12 cellular contexts compared by ENCODE assay signal in genomic region chrX:71285929-71286328, GRCh38. TPM values are rescaled to one million over a fixed set of nuclear protein-coding genes. Genes with fewer than 3 reads are reported as not detected.
DNase-seq lines count a peak whose midpoint lies in the region; ATAC-seq, FAIRE-seq and TF ChIP-seq lines count a peak whose summit lies in the region.
"Had no signal": no experiment of that assay in that cellular context is flagged by ENCODE, and none has a peak within 500 bp of the region (broad histone marks: within the 10 kb centered on the region; RNA-seq: fewer than 3 reads in every experiment).

No MANE protein-coding gene starts in this region.

- peaks cover 13% of the 10 kb centered on the region for H4K20me1 ChIP-seq in OCI-LY7 (ENCODE audit: insufficient read depth, low read length)
- peaks cover 5% of the 10 kb centered on the region in 2 experiments for H4K20me1 ChIP-seq in H1 (replicated peaks in 1 of 2; ENCODE audit: control insufficient read depth in 1 of 2, insufficient read depth in 2 of 2, low read length in 2 of 2)
- peaks cover 9% of the 10 kb centered on the region for H4K20me1 ChIP-seq in osteoblast (ENCODE audit: insufficient read depth, low read length)

- no peak overlapping the region for H3K18ac ChIP-seq in H1 (ENCODE audit: extremely low read depth, low read length)

- no peak for TF ChIP-seq CTCF in GM12864 (IDR thresholded peaks at IDR 0.05; ENCODE audit: low read depth, low read length, missing control alignments)
- no peak for TF ChIP-seq CTCF in OCI-LY7 (conservative IDR thresholded peaks at IDR 0.05; ENCODE audit: low read length)
- TF ChIP-seq CTCF in H1 (IDR thresholded peaks at IDR 0.05; ENCODE audit: control extremely low read depth in 1 of 3, insufficient read depth in 1 of 3, low read depth in 1 of 3, low read length in 3 of 3), result no peak
- no peak for TF ChIP-seq CTCF in osteoblast (IDR thresholded peaks at IDR 0.05; ENCODE audit: extremely low read depth, low read depth, low read length)

- H3K9ac ChIP-seq in H1 (replicated peaks in 1 of 4; ENCODE audit: extremely low read depth in 1 of 4, low read depth in 3 of 4, low read length in 3 of 4), result peak overlapping the region in 1 of 4 experiments; percentile 34; a peak in 1 of 7 replicates

- H3K27ac ChIP-seq in OCI-LY7 (ENCODE audit: low read depth, low read length, poor library complexity, severe bottlenecking), result no peak overlapping the region
- no peak overlapping the region for H3K27ac ChIP-seq in H1 (ENCODE audit: low read depth, low read length)
- H3K27ac ChIP-seq in osteoblast (ENCODE audit: low read depth, low read length), result no peak overlapping the region
- H3K27ac ChIP-seq: adrenal gland had no signal

- H3K4me1 ChIP-seq in OCI-LY7 (ENCODE audit: insufficient read depth, low read length, poor library complexity, severe bottlenecking) (peaks cover 24% of the 10 kb centered on the region), H1 (replicated peaks in 1 of 4; ENCODE audit: control insufficient read depth in 3 of 4, insufficient read depth in 4 of 4, low read length in 3 of 4) (peaks cover 0 to 5% (median 3%) of the 10 kb centered on the region in 4 experiments; a peak in 3 of 7 replicates), osteoblast (ENCODE audit: insufficient read depth, low read length) (peaks cover 12% of the 10 kb centered on the region)

- H3K9me3 ChIP-seq in OCI-LY7 (ENCODE audit: low read length) (no peaks in the 10 kb centered on the region), H1 (ENCODE audit: insufficient read depth in 2 of 2, low read depth in 1 of 2, low read length in 1 of 2) (no peaks in the 10 kb centered on the region; a peak in 1 of 4 replicates), osteoblast (ENCODE audit: low read depth, low read length) (no peaks in the 10 kb centered on the region)
- H3K9me3 ChIP-seq: adrenal gland had no signal

- H3K23me2 ChIP-seq in H1 (ENCODE audit: low read depth, low read length), result peaks cover 3% of the 10 kb centered on the region; the same call in 1 of the 2 replicates

- H4K8ac ChIP-seq in H1 (ENCODE audit: extremely low read depth, insufficient read depth, low read length), result no peak overlapping the region

- H2BK5ac ChIP-seq in H1 (ENCODE audit: low read depth, low read length), result no peak overlapping the region

- BruUV-seq in OCI-LY7 (replicated peaks; lab: Mats Ljungman, UMichigan), result no TSS peak

- H3K36me3 ChIP-seq in OCI-LY7 (ENCODE audit: insufficient read depth, low read length) (peaks cover 57% of the 10 kb centered on the region), H1 (ENCODE audit: control insufficient read depth in 2 of 4, insufficient read depth in 4 of 4, low read length in 3 of 4) (peaks cover 3 to 47% (median 5%) of the 10 kb centered on the region in 4 experiments; a peak in 7 of 8 replicates), osteoblast (ENCODE audit: insufficient read depth, low read length) (peaks cover 11% of the 10 kb centered on the region)

- no peak overlapping the region for H3K14ac ChIP-seq in H1 (ENCODE audit: insufficient read length)

- no peak for TF ChIP-seq RAD21 in H1 (IDR thresholded peaks at IDR 0.05 in 1 of 2, conservative IDR thresholded peaks at IDR 0.05 in 1 of 2; ENCODE audit: low read depth in 2 of 2, low read length in 2 of 2)

- H3K4me2 ChIP-seq in OCI-LY7 (ENCODE audit: low read length) (peak overlapping the region; percentile 98), H1 (ENCODE audit: insufficient read depth in 1 of 2, low read depth in 2 of 2, low read length in 2 of 2) (peak overlapping the region; percentile 72 to 79), osteoblast (ENCODE audit: insufficient read depth, low read length) (peak overlapping the region; percentile 91)

- DNase-seq in GM12864 (ENCODE audit: low read depth) (no peak), OCI-LY7 (ENCODE audit: low spot score) (no peak), H1 (ENCODE audit: low read depth in 1 of 2, low spot score in 2 of 2) (no peak), osteoblast (ENCODE audit: insufficient read length, low spot score, missing footprints) (no peak), inferior parietal cortex (ENCODE audit: extremely low spot score) (no peak), germinal center (ENCODE audit: low spot score) (no peak)
- no peak for DNase-seq in stimulated activated CD8-positive, alpha-beta memory T cell treated with anti-CD3 and anti-CD28 coated beads, Interleukin-4, amount 100 ng/mL, for 48 hours
- DNase-seq: adrenal gland, GOT3, islet precursor cell had no signal

- no peak overlapping the region for H2BK120ac ChIP-seq in H1 (replicated peaks; ENCODE audit: low read depth, low read length)

- H4K5ac ChIP-seq in H1 (ENCODE audit: insufficient read length, low read depth, low read length), result no peak overlapping the region

- H3K27me3 ChIP-seq in H1 (replicated peaks in 1 of 4; ENCODE audit: control insufficient read depth in 3 of 4, extremely low read depth in 1 of 4, insufficient read depth in 3 of 4, low read length in 3 of 4) (no peaks in the 10 kb centered on the region), osteoblast (ENCODE audit: insufficient read depth, low read length) (no peaks in the 10 kb centered on the region)
- H3K27me3 ChIP-seq: adrenal gland had no signal

- no peak overlapping the region for H2BK12ac ChIP-seq in H1 (ENCODE audit: low read depth, low read length)

- H2BK15ac ChIP-seq in H1 (ENCODE audit: low read length), result no peak overlapping the region

- H2AK5ac ChIP-seq in H1 (ENCODE audit: low read depth, low read length), result no peak overlapping the region

- TF ChIP-seq POLR2A in H1 (IDR thresholded peaks at IDR 0.05; ENCODE audit: control extremely low read depth in 1 of 2, low read depth in 2 of 2, low read length in 2 of 2), result no peak

- no peak overlapping the region for H3K4ac ChIP-seq in H1 (replicated peaks; ENCODE audit: insufficient read length, low read depth, low read length)

- no peak overlapping the region for H3K23ac ChIP-seq in H1 (ENCODE audit: insufficient read length)

- peak overlapping the region; percentile 94; the same call in 1 of the 2 replicates for H3K4me3 ChIP-seq in GM12864 (ENCODE audit: low read depth, low read length)
- H3K4me3 ChIP-seq in OCI-LY7 (ENCODE audit: low read depth, low read length, poor library complexity, severe bottlenecking), result peak overlapping the region; percentile 99
- H3K4me3 ChIP-seq in H1 (ENCODE audit: extremely low read depth in 1 of 4, insufficient read depth in 2 of 4, low read depth in 3 of 4, low read length in 4 of 4), result peak overlapping the region in 3 of 4 experiments; percentile 86 to 99 (median 87); a peak in 6 of 8 replicates
- H3K4me3 ChIP-seq in osteoblast (ENCODE audit: insufficient read depth, low read length), result peak overlapping the region; percentile 86

- no peak for TF ChIP-seq EP300 in H1 (IDR thresholded peaks at IDR 0.05; ENCODE audit: borderline replicate concordance in 1 of 2, low read depth in 2 of 2, low read length in 2 of 2)

- H3K79me2 ChIP-seq in OCI-LY7 (ENCODE audit: insufficient read depth, low read depth, low read length) (peaks cover 75% of the 10 kb centered on the region), H1 (ENCODE audit: control insufficient read depth in 1 of 2, insufficient read depth in 2 of 2, low read length in 2 of 2) (peaks cover 22 to 71% of the 10 kb centered on the region in 2 experiments), osteoblast (ENCODE audit: insufficient read depth, low read length) (peaks cover 61% of the 10 kb centered on the region)

- no peak overlapping the region for H2AFZ ChIP-seq in OCI-LY7 (ENCODE audit: low read length)
- no peak overlapping the region for H2AFZ ChIP-seq in H1 (ENCODE audit: low read length)
- no peak overlapping the region for H2AFZ ChIP-seq in osteoblast (ENCODE audit: low read length)

- H2BK20ac ChIP-seq in H1 (ENCODE audit: low read length), result no peak overlapping the region

- no peak overlapping the region for H3K56ac ChIP-seq in H1 (replicated peaks; ENCODE audit: insufficient read length, low read depth, low read length)

- no peak overlapping the region for H4K91ac ChIP-seq in H1 (replicated peaks; ENCODE audit: insufficient read length, low read length)

- intact Hi-C loops in OCI-LY7 (cut with micrococcal nuclease; ENCODE audit: unreplicated experiment), result loop anchor here (10.0 kb wide), 2 partner anchors 171 to 259 kb away; partner anchors contain the start of genes IL2RG and MED12

- no peaks in the 10 kb centered on the region for H3K9me2 ChIP-seq in OCI-LY7 (ENCODE audit: insufficient read depth, low read length)

- CTCF ChIA-PET in OCI-LY7 (lab: Charles Lee; ENCODE audit: unreplicated experiment) (no interaction called here), H1 (lab: Charles Lee; ENCODE audit: partially characterized antibody) (no interaction called here)

- POLR2A ChIA-PET in OCI-LY7 (lab: Charles Lee), result no interaction called here
- POLR2A ChIA-PET in H1 (lab: Charles Lee; ENCODE audit: partially characterized antibody), result interaction anchor here (1.0 to 13.5 kb wide), 2 partner anchors 15 to 31 kb away, joined by 4 to 215 read pairs; partner anchors contain the start of gene ITGB1BP2

- no peaks in the 10 kb centered on the region for H3K79me1 ChIP-seq in H1 (ENCODE audit: low read depth, low read length)

- no peak for ATAC-seq in GM19455 (IDR thresholded peaks at IDR 0.05; ENCODE audit: unreplicated experiment)
- ATAC-seq: Right ventricle myocardium inferior had no signal

- FAIRE-seq in H1 (lab: Jason Lieb, UNC), result no peak

RNA-seq across cellular contexts. Expression of gene NONO, which starts 2.5 kb away (rescaled TPM):
- total RNA-seq in OCI-LY7 (2014; rRNA removed; shearing (Covaris generic)), result 379 and 508 TPM in 2 replicates
- total RNA-seq in OCI-LY7 (2022) (488 and 532 TPM in 2 replicates), osteoblast (443 and 478 TPM in 2 replicates)
- 728 and 778 TPM in 2 replicates for total RNA-seq in H1 (2021; fragmentation: NEBNext Ultra II Directional; extraction: Animal tissue kit (Norgen Biotek cat#: 25700))
- 641 and 784 TPM in 2 replicates for polyA plus RNA-seq in H1 (2011; rRNA removed)
- polyA plus RNA-seq in H1 (2011; cell fraction: cytosol; rRNA removed), result 440 TPM
- 1,046 TPM for polyA plus RNA-seq in H1 (2011; cell fraction: nucleus; rRNA removed)
- 700 to 786 TPM (median 753 TPM) in 4 replicates for polyA plus RNA-seq in H1 (2012, experiment 1 of 2)
- 178 TPM for polyA plus RNA-seq in H1 (2012, experiment 2 of 2)
- 489 TPM for polyA plus RNA-seq in H1 (2013, experiment 1 of 2)
- polyA plus RNA-seq in H1 (2013, experiment 2 of 2), result 459 TPM
- 670 and 754 TPM in 2 replicates for polyA minus RNA-seq in H1 (2011; rRNA and poly(A)+ RNA removed)
- 360 TPM for polyA minus RNA-seq in H1 (2011; cell fraction: cytosol; rRNA and poly(A)+ RNA removed)
- 353 TPM for polyA minus RNA-seq in H1 (2011; cell fraction: nucleus; rRNA and poly(A)+ RNA removed)

RNA-seq across cellular contexts. Expression of gene ITGB1BP2, which starts 15.6 kb away (rescaled TPM):
- total RNA-seq in OCI-LY7 (2014; rRNA removed; shearing (Covaris generic)), result 7.8 and 8.8 TPM in 2 replicates
- total RNA-seq in OCI-LY7 (2022) (7.5 and 8.9 TPM in 2 replicates), osteoblast (1.1 and 1.5 TPM in 2 replicates)
- 5.1 and 5.2 TPM in 2 replicates for total RNA-seq in H1 (2021; fragmentation: NEBNext Ultra II Directional; extraction: Animal tissue kit (Norgen Biotek cat#: 25700))
- polyA plus RNA-seq in H1 (2011; rRNA removed), result 2.6 and 2.9 TPM in 2 replicates
- polyA plus RNA-seq in H1 (2011; cell fraction: cytosol; rRNA removed), result 4.1 TPM
- 19.1 TPM for polyA plus RNA-seq in H1 (2011; cell fraction: nucleus; rRNA removed)
- 3.9 to 6.2 TPM (median 4.3 TPM) in 4 replicates for polyA plus RNA-seq in H1 (2012, experiment 1 of 2)
- 0.56 TPM for polyA plus RNA-seq in H1 (2012, experiment 2 of 2)
- polyA plus RNA-seq in H1 (2013, experiment 1 of 2), result 1.5 TPM
- polyA plus RNA-seq in H1 (2013, experiment 2 of 2), result 1.5 TPM
- 7.8 and 9.5 TPM in 2 replicates for polyA minus RNA-seq in H1 (2011; rRNA and poly(A)+ RNA removed)
- 1.3 TPM for polyA minus RNA-seq in H1 (2011; cell fraction: cytosol; rRNA and poly(A)+ RNA removed)
- 12.3 TPM for polyA minus RNA-seq in H1 (2011; cell fraction: nucleus; rRNA and poly(A)+ RNA removed)

RNA-seq across cellular contexts. Expression of gene ZMYM3, which starts 32.0 kb away (rescaled TPM):
- 21.8 and 23.8 TPM in 2 replicates for total RNA-seq in OCI-LY7 (2014; rRNA removed; shearing (Covaris generic))
- 40.3 and 41.4 TPM in 2 replicates for total RNA-seq in OCI-LY7 (2022)
- total RNA-seq in H1 (2021; fragmentation: NEBNext Ultra II Directional; extraction: Animal tissue kit (Norgen Biotek cat#: 25700)), result 82.0 and 86.4 TPM in 2 replicates
- polyA plus RNA-seq in H1 (2011; rRNA removed), result 56.7 and 79.2 TPM in 2 replicates
- polyA plus RNA-seq in H1 (2011; cell fraction: cytosol; rRNA removed), result 55.3 TPM
- polyA plus RNA-seq in H1 (2011; cell fraction: nucleus; rRNA removed), result 179 TPM
- 64.8 to 71.3 TPM (median 70.1 TPM) in 4 replicates for polyA plus RNA-seq in H1 (2012, experiment 1 of 2)
- polyA plus RNA-seq in H1 (2012, experiment 2 of 2), result 54.6 TPM
- 42.3 TPM for polyA plus RNA-seq in H1 (2013, experiment 1 of 2)
- 36.4 TPM for polyA plus RNA-seq in H1 (2013, experiment 2 of 2)
- polyA minus RNA-seq in H1 (2011; rRNA and poly(A)+ RNA removed), result 105 and 113 TPM in 2 replicates
- 68.3 TPM for polyA minus RNA-seq in H1 (2011; cell fraction: cytosol; rRNA and poly(A)+ RNA removed)
- 65.1 TPM for polyA minus RNA-seq in H1 (2011; cell fraction: nucleus; rRNA and poly(A)+ RNA removed)
- 15.6 TPM in 2 replicates for total RNA-seq in osteoblast
